Comparison of ENCODE assay signal across 13 cellular contexts in genomic region chr1:69569281-69569970, GRCh38. TPM values are rescaled to one million over a fixed set of nuclear protein-coding genes. Genes with fewer than 3 reads are reported as not detected.
DNase-seq lines count a peak whose midpoint lies in the region; ATAC-seq and TF ChIP-seq lines count a peak whose summit lies in the region.
"Had no signal": no experiment of that assay in that cellular context is flagged by ENCODE, and none has a peak within 500 bp of the region (broad histone marks: within the 10 kb centered on the region; RNA-seq: fewer than 3 reads in every experiment).

No MANE protein-coding gene starts in this region.

- H3K27me3 ChIP-seq in breast epithelium (peaks cover 0 to 17% of the 10 kb centered on the region in 2 donors), mesendoderm (ENCODE audit: insufficient read depth, low read length, poor library complexity) (peaks cover 15% of the 10 kb centered on the region), tibial nerve (peaks cover 0 to 22% of the 10 kb centered on the region in 2 donors)
- H3K27me3 ChIP-seq: BLaER1 treated with 17β-estradiol and CSF1 and Interleukin-3, amounts not matched to agents 10 nM and 100 nM had no signal

- no CpG with 5 or more reads among the region's 26 CpGs for WGBS in mesendoderm (ENCODE audit: extremely low coverage, insufficient coverage, low lambda C conversion rate)
- WGBS in tibial nerve, 2 donors: 1 to 2% methylated on average over 26 of the region's 26 CpGs

- no peaks in the 10 kb centered on the region for H3K79me2 ChIP-seq in mesendoderm (ENCODE audit: control insufficient read depth, insufficient read depth, low read length)

- H3K9me3 Mint-ChIP-seq in MCF 10A (ENCODE audit: unreplicated experiment) (no peaks in the 10 kb centered on the region), brain (peaks cover 0 to 4% (median 0%) of the 10 kb centered on the region in 5 experiments)
- H3K9me3 Mint-ChIP-seq: stimulated activated naive B cell treated with anti-CD40 and anti-IgM and Interleukin-4, amounts not matched to agents 10 μg/mL and 1 μg/mL and 100 μg/mL, for 72 hours had no signal

- H3K4ac ChIP-seq in mesendoderm (ENCODE audit: low read depth, low read length): no peak overlapping the region

- CTCF ChIA-PET in MCF 10A (lab: Yijun Ruan, JAX): no interaction called here

- H3K36me3 ChIP-seq in breast epithelium (no peaks in the 10 kb centered on the region), mesendoderm (ENCODE audit: control insufficient read depth, insufficient read depth, low read length) (no peaks in the 10 kb centered on the region), tibial nerve (no peaks in the 10 kb centered on the region)
- H3K36me3 ChIP-seq: BLaER1 treated with 17β-estradiol and CSF1 and Interleukin-3, amounts not matched to agents 10 nM and 100 nM; neutrophil; WERI-Rb-1 had no signal

- no peak overlapping the region for H3K27ac ChIP-seq in breast epithelium
- H3K27ac ChIP-seq in mesendoderm (ENCODE audit: low read depth, low read length): no peak overlapping the region
- peak overlapping the region in 3 of 4 donors; percentile 49 to 84 (median 69) for H3K27ac ChIP-seq in tibial nerve
- H3K27ac ChIP-seq: BLaER1 treated with 17β-estradiol and CSF1 and Interleukin-3, amounts not matched to agents 10 nM and 100 nM; neutrophil; WERI-Rb-1 had no signal

- H3K79me1 ChIP-seq in mesendoderm (ENCODE audit: low read length): no peaks in the 10 kb centered on the region

- H3K4me3 Mint-ChIP-seq in MCF 10A (ENCODE audit: unreplicated experiment) (no peak overlapping the region), brain (peak overlapping the region; percentile 86 to 94 (median 92))

- H3K4me1 Mint-ChIP-seq in MCF 10A (ENCODE audit: insufficient read depth, unreplicated experiment) (peaks cover 6% of the 10 kb centered on the region), brain (peaks cover 25% of the 10 kb centered on the region)

- no peak overlapping the region for H4K8ac ChIP-seq in mesendoderm (ENCODE audit: low read depth, low read length)

- intact Hi-C loops in breast epithelium (cut with DNase I; ENCODE audit: low total_unique reads) (no loop called here), MCF 10A (cut with micrococcal nuclease) (no loop called here)

- H3K4me3 ChIP-seq in breast epithelium: peak overlapping the region in 2 of 3 donors; percentile 50 to 64
- no peak overlapping the region for H3K4me3 ChIP-seq in mesendoderm (ENCODE audit: low read length)
- H3K4me3 ChIP-seq in tibial nerve: peak overlapping the region; percentile 42 to 64 (median 48)
- H3K4me3 ChIP-seq: BLaER1 treated with 17β-estradiol and CSF1 and Interleukin-3, amounts not matched to agents 10 nM and 100 nM had no signal

- no peak overlapping the region for H2AK5ac ChIP-seq in mesendoderm (ENCODE audit: low read length)

- POLR2A ChIA-PET in MCF 10A (lab: Yijun Ruan, JAX): no interaction called here

- ATAC-seq in HG03571 (IDR thresholded peaks at IDR 0.05; ENCODE audit: unreplicated experiment) (no peak), GM18505 (IDR thresholded peaks at IDR 0.05; ENCODE audit: unreplicated experiment) (no peak)
- ATAC-seq: stimulated activated naive B cell treated with anti-CD40 and anti-IgM and Interleukin-4, amounts not matched to agents 10 μg/mL and 1 μg/mL and 100 μg/mL, for 72 hours had no signal

- DNase-seq in breast epithelium (ENCODE audit: low spot score in 2 of 2) (no peak), MCF 10A (ENCODE audit: unreplicated experiment) (no peak), mesendoderm (peak; percentile 16), tibial nerve (ENCODE audit: low spot score in 2 of 2) (no peak)
- DNase-seq in activated effector memory CD4-positive, alpha-beta T cell treated with anti-CD3 and anti-CD28 coated beads, Interleukin-2, amount 50 U/mL, for 16 hours: no peak
- DNase-seq: NCI-H1930; stimulated activated naive B cell treated with anti-CD40 and anti-IgM and Interleukin-4, amounts not matched to agents 10 μg/mL and 1 μg/mL and 100 μg/mL, for 72 hours; WERI-Rb-1 had no signal

- peak overlapping the region; percentile 39 for H3K4me2 ChIP-seq in mesendoderm (ENCODE audit: low read length)
- H3K4me2 ChIP-seq: BLaER1 treated with 17β-estradiol and CSF1 and Interleukin-3, amounts not matched to agents 10 nM and 100 nM had no signal

- no peak overlapping the region for H3K23ac ChIP-seq in mesendoderm (ENCODE audit: low read length)

- H3K9ac ChIP-seq in mesendoderm (ENCODE audit: low read length): no peak overlapping the region
- H3K9ac ChIP-seq: BLaER1 treated with 17β-estradiol and CSF1 and Interleukin-3, amounts not matched to agents 10 nM and 100 nM had no signal

- no peak overlapping the region for H3K18ac ChIP-seq in mesendoderm (ENCODE audit: low read length)

- no peaks in the 10 kb centered on the region for H3K9me3 ChIP-seq in breast epithelium
- no peaks in the 10 kb centered on the region for H3K9me3 ChIP-seq in tibial nerve
- H3K9me3 ChIP-seq: neutrophil had no signal

- no peak overlapping the region for H2BK5ac ChIP-seq in mesendoderm (ENCODE audit: low read length)

- no peak overlapping the region for H2BK15ac ChIP-seq in mesendoderm (replicated peaks; ENCODE audit: low read depth)

- H2BK120ac ChIP-seq in mesendoderm (ENCODE audit: low read depth, low read length): no peak overlapping the region

- TF ChIP-seq EP300 in tibial nerve (IDR thresholded peaks at IDR 0.05): no peak

- BruUV-seq in MCF 10A (replicated peaks; lab: Mats Ljungman, UMichigan): no TSS peak

- H4K5ac ChIP-seq in mesendoderm (ENCODE audit: low read length): no peak overlapping the region

- H3K36me3 Mint-ChIP-seq in MCF 10A (ENCODE audit: insufficient read depth, unreplicated experiment) (no peaks in the 10 kb centered on the region), brain (no peaks in the 10 kb centered on the region)

- H3K27me3 Mint-ChIP-seq in MCF 10A (ENCODE audit: insufficient read depth, unreplicated experiment): peaks cover 72% of the 10 kb centered on the region
- peaks cover 69% of the 10 kb centered on the region for H3K27me3 Mint-ChIP-seq in brain

- H3K27ac Mint-ChIP-seq in MCF 10A (ENCODE audit: low read depth, unreplicated experiment) (no peak overlapping the region), brain (peak overlapping the region; percentile 55 to 98 (median 94))
- H3K27ac Mint-ChIP-seq: stimulated activated naive B cell treated with anti-CD40 and anti-IgM and Interleukin-4, amounts not matched to agents 10 μg/mL and 1 μg/mL and 100 μg/mL, for 72 hours had no signal

- TF ChIP-seq CTCF in breast epithelium (IDR thresholded peaks at IDR 0.05) (no peak), MCF 10A (IDR thresholded peaks at IDR 0.05; ENCODE audit: unreplicated experiment) (no peak), brain (conservative IDR thresholded peaks at IDR 0.05) (no peak), tibial nerve (IDR thresholded peaks at IDR 0.05) (no peak)

- TF ChIP-seq POLR2A in breast epithelium (IDR thresholded peaks at IDR 0.05) (no peak), tibial nerve (IDR thresholded peaks at IDR 0.05) (no peak), GM18505 (IDR thresholded peaks at IDR 0.05; ENCODE audit: borderline replicate concordance, extremely low read depth, insufficient read depth, insufficient read length) (no peak)

- no peak overlapping the region for H3K56ac ChIP-seq in mesendoderm (ENCODE audit: low read length)

- H3K4me1 ChIP-seq in breast epithelium: no peaks in the 10 kb centered on the region
- H3K4me1 ChIP-seq in mesendoderm (ENCODE audit: control insufficient read depth, low read depth, low read length): no peaks in the 10 kb centered on the region
- H3K4me1 ChIP-seq in tibial nerve: peaks cover 0 to 31% (median 7%) of the 10 kb centered on the region in 4 donors
- H3K4me1 ChIP-seq: BLaER1 treated with 17β-estradiol and CSF1 and Interleukin-3, amounts not matched to agents 10 nM and 100 nM had no signal

RNA-seq across cellular contexts. Expression of gene LRRC7, which starts 1.7 kb away (rescaled TPM):
- total RNA-seq in breast epithelium (not detected), MCF 10A (2022) (not detected in 2 replicates), tibial nerve (10 to 100 TPM; 11.1 to 21.3 (median 14.1) TPM)
- polyA plus RNA-seq in brain (ENCODE audit: insufficient read depth, low read depth, low replicate concordance): 1.4 TPM
- not detected for polyA plus RNA-seq in mesendoderm (2013, experiment 1 of 2)
- 0.01 TPM for polyA plus RNA-seq in mesendoderm (2013, experiment 2 of 2)

Comparison
In these comparisons a context has a peak if more than half of its experiments do, and no peak if none do; other contexts are left out.
1. H3K27ac ChIP-seq: peak in tibial nerve (3 of 4); none in breast epithelium (0 of 2) and mesendoderm (single experiment).
2. RNA of gene LRRC7, which starts 1.7 kb away (total RNA-seq): 11.1 to 21.3 TPM in tibial nerve; not detected in breast epithelium and not detected in MCF 10A; every median in the first group is over 10 times any median in the second.